In the genomic region with DNA sequence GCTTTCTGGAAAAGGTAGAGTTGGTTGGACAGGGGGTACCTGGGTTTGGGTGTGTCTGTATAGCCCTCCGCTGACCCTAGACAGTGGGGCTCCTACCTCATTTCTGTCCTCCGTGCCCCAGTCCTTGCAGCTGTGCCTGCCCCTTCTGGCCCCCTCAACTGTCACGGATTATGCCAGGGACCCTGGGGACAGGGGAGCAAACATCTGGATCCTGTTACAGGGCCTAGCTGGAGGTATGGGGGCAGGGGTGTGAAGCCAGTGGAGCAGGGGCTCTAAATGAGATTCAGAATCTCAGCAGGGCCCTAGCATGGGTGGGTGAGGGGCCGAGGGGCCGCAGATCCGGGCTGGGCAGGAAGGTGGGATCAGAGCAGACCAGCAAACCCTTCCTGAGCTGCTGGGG, we compare ENCODE assay signal across 30 cellular contexts.
"Had no signal": no experiment of that assay in that cellular context is flagged by ENCODE, and none has a peak within 500 bp of the region (broad histone marks: within the 10 kb centered on the region; RNA-seq: fewer than 3 reads in every experiment).

No MANE protein-coding gene starts in this region.

- H3K4me3 Mint-ChIP-seq: immature natural killer cell; mesothelial cell of epicardium; natural killer cell; stimulated activated naive B cell treated with anti-CD40 and anti-IgM and Interleukin-4, amounts not matched to agents 10 μg/mL and 1 μg/mL and 100 μg/mL, for 72 hours; type B pancreatic cell had no signal

- H3K4me1 Mint-ChIP-seq: immature natural killer cell; mesothelial cell of epicardium; naive B cell; natural killer cell; stimulated activated naive B cell treated with anti-CD40 and anti-IgM and Interleukin-4, amounts not matched to agents 10 μg/mL and 1 μg/mL and 100 μg/mL, for 72 hours had no signal

- H3K27ac Mint-ChIP-seq: immature natural killer cell; mesothelial cell of epicardium; naive B cell; natural killer cell; stimulated activated naive B cell treated with anti-CD40 and anti-IgM and Interleukin-4, amounts not matched to agents 10 μg/mL and 1 μg/mL and 100 μg/mL, for 72 hours; type B pancreatic cell had no signal

- H3K4me1 ChIP-seq: left lung, lower lobe of right lung, pancreas, prostate gland, stomach, testis, tibial artery, uterus had no signal

- H3K9me3 Mint-ChIP-seq: immature natural killer cell; mesothelial cell of epicardium; naive B cell; natural killer cell; stimulated activated naive B cell treated with anti-CD40 and anti-IgM and Interleukin-4, amounts not matched to agents 10 μg/mL and 1 μg/mL and 100 μg/mL, for 72 hours; type B pancreatic cell had no signal

- ATAC-seq: left colon; left lung; lower lobe of right lung; natural killer cell; pancreas; sciatic nerve; stimulated activated naive B cell treated with anti-CD40 and anti-IgM and Interleukin-4, amounts not matched to agents 10 μg/mL and 1 μg/mL and 100 μg/mL, for 72 hours; stimulated activated naive CD8-positive, alpha-beta T cell treated with anti-CD3 and anti-CD28 coated beads, Interleukin-15, Interleukin-2, amounts not matched to agents 100 U/mL and 50 U/mL, for 24 hours had no signal

- H3K27me3 ChIP-seq: testis had no signal

- H3K9me3 ChIP-seq: left lung, lower lobe of right lung, pancreas, prostate gland, stomach, testis, tibial artery, uterus had no signal

- H3K4me3 ChIP-seq: left lung, lower lobe of right lung, pancreas, prostate gland, skin epidermis, stomach, testis, tibial artery, uterus had no signal

- H3K36me3 Mint-ChIP-seq: immature natural killer cell; mesothelial cell of epicardium; naive B cell; natural killer cell; stimulated activated naive B cell treated with anti-CD40 and anti-IgM and Interleukin-4, amounts not matched to agents 10 μg/mL and 1 μg/mL and 100 μg/mL, for 72 hours; type B pancreatic cell had no signal

- DNase-seq: hypothalamus; immature natural killer cell; kidney; left colon; left lung; lower lobe of right lung; mammary epithelial cell; mesenchymal stem cell; naive B cell; natural killer cell; nucleus accumbens; pancreas; posterior cingulate gyrus; retina; right cardiac atrium; stimulated activated CD4-positive, alpha-beta T cell treated with anti-CD3 and anti-CD28 coated beads, Interleukin-12 subunit alpha, Interleukin-12 subunit beta, amount 100 ng/mL, for 4 hours; stimulated activated CD4-positive, alpha-beta T cell treated with anti-CD3 and anti-CD28 coated beads, Interleukin-15, amount 100 ng/mL, for 24 hours; stimulated activated CD4-positive, alpha-beta T cell treated with anti-CD3 and anti-CD28 coated beads, Interleukin-2, amount 100 ng/mL, for 24 hours; stimulated activated CD4-positive, alpha-beta T cell treated with anti-CD3 and anti-CD28 coated beads, Interleukin-4, amount 100 ng/mL, for 1 hour; stimulated activated naive B cell treated with anti-CD40 and anti-IgM and Interleukin-4, amounts not matched to agents 10 μg/mL and 1 μg/mL and 100 μg/mL, for 72 hours; stimulated activated naive CD8-positive, alpha-beta T cell treated with anti-CD3 and anti-CD28 coated beads, Interleukin-15, Interleukin-2, amounts not matched to agents 100 U/mL and 50 U/mL, for 24 hours; stomach; testis; uterus had no signal

- H3K27ac ChIP-seq: left lung, lower lobe of right lung, pancreas, prostate gland, skin epidermis, stomach, testis, tibial artery, uterus had no signal

- H3K36me3 ChIP-seq: left lung, lower lobe of right lung, pancreas, prostate gland, stomach, tibial artery, uterus had no signal
